Comparison of ENCODE assay signal across 18 cellular contexts in genomic region chr13:24281188-24282008, GRCh38. TPM values are rescaled to one million over a fixed set of nuclear protein-coding genes. Genes with fewer than 3 reads are reported as not detected.
DNase-seq lines count a peak whose midpoint lies in the region; TF ChIP-seq lines count a peak whose summit lies in the region.
"Had no signal": no experiment of that assay in that cellular context is flagged by ENCODE, and none has a peak within 500 bp of the region (broad histone marks: within the 10 kb centered on the region; RNA-seq: fewer than 3 reads in every experiment).

No MANE protein-coding gene starts in this region.

- H3K36me3 Mint-ChIP-seq in IgD-negative memory B cell, result no peaks in the 10 kb centered on the region

- DNase-seq in NCI-H345 (lab: John Stamatoyannopoulos, UW) (peak; percentile 59), NCI-H345 treated with DMSO at 0.1 percent for 48 hours (lab: John Stamatoyannopoulos, UW; ENCODE audit: unreplicated experiment) (no peak), dorsolateral prefrontal cortex (no peak), retina (peak; percentile 10), inferior parietal cortex (ENCODE audit: extremely low spot score) (no peak), NK-92 (lab: John Stamatoyannopoulos, UW; ENCODE audit: unreplicated experiment) (no peak), NCI-H2196 (lab: John Stamatoyannopoulos, UW; ENCODE audit: unreplicated experiment) (no peak)
- DNase-seq: activated CD4-positive, alpha-beta T cell treated with anti-CD3 and anti-CD28 coated beads, Interleukin-2, amount 50 U/mL, for 4 hours; activated naive CD4-positive, alpha-beta T cell treated with Interleukin-2 at 50 U/mL for 16 hours; Calu3; GM23248; kidney; NCI-H1105; nephron progenitor cell; OCI-M1 had no signal

- H3K4me1 Mint-ChIP-seq in IgD-negative memory B cell, result peaks cover 11 to 19% (median 16%) of the 10 kb centered on the region in 3 donors

- intact Hi-C loops in dorsolateral prefrontal cortex (cut with DNase I), result no loop called here

- peak overlapping the region in 2 of 3 donors; percentile 72 to 92 for H3K27ac Mint-ChIP-seq in IgD-negative memory B cell
- H3K27ac Mint-ChIP-seq: nephron progenitor cell had no signal

- peak overlapping the region in 2 of 4 donors; percentile 39 to 77 for H3K4me3 Mint-ChIP-seq in IgD-negative memory B cell
- H3K4me3 Mint-ChIP-seq: nephron progenitor cell had no signal

- no peaks in the 10 kb centered on the region for H3K27me3 Mint-ChIP-seq in IgD-negative memory B cell

- no peaks in the 10 kb centered on the region for H3K9me3 Mint-ChIP-seq in IgD-negative memory B cell
- H3K9me3 Mint-ChIP-seq: nephron progenitor cell had no signal

- TF ChIP-seq CTCF in dorsolateral prefrontal cortex (IDR thresholded peaks at IDR 0.05 in 54 of 56, conservative IDR thresholded peaks at IDR 0.05 in 2 of 56; ENCODE audit: low read depth in 1 of 56, partially characterized antibody in 56 of 56), result no peak

- no peaks in the 10 kb centered on the region for H3K27me3 ChIP-seq in dorsolateral prefrontal cortex

- peak overlapping the region in 36 of 59 donors; percentile 8 to 73 (median 52) for H3K27ac ChIP-seq in dorsolateral prefrontal cortex
- H3K27ac ChIP-seq: GM23248 had no signal

- H3K4me3 ChIP-seq in dorsolateral prefrontal cortex, result no peak overlapping the region
- H3K4me3 ChIP-seq: GM23248 had no signal

RNA-seq across cellular contexts. Expression of gene C1QTNF9, which starts 28.0 kb away (rescaled TPM):
- polyA plus RNA-seq in IgD-negative memory B cell, result not detected
- total RNA-seq in dorsolateral prefrontal cortex, result 1 to 10 TPM in 1 of 120 experiments, under 1 TPM in 16, not detected in 103; 0.18 to 1.0 (median 0.30) TPM
- total RNA-seq: A172, Calu3, epithelial cell of proximal tubule, GM23248 had no signal

Comparison
In these comparisons a context has a peak if more than half of its experiments do, and no peak if none do; other contexts are left out.
1. DNase-seq: peak in NCI-H345 (single experiment) and retina (single experiment); none in NCI-H345 treated with DMSO at 0.1 percent for 48 hours (single experiment), dorsolateral prefrontal cortex (0 of 10), inferior parietal cortex (single experiment), NK-92 (single experiment) and NCI-H2196 (single experiment).